In the genomic region with DNA sequence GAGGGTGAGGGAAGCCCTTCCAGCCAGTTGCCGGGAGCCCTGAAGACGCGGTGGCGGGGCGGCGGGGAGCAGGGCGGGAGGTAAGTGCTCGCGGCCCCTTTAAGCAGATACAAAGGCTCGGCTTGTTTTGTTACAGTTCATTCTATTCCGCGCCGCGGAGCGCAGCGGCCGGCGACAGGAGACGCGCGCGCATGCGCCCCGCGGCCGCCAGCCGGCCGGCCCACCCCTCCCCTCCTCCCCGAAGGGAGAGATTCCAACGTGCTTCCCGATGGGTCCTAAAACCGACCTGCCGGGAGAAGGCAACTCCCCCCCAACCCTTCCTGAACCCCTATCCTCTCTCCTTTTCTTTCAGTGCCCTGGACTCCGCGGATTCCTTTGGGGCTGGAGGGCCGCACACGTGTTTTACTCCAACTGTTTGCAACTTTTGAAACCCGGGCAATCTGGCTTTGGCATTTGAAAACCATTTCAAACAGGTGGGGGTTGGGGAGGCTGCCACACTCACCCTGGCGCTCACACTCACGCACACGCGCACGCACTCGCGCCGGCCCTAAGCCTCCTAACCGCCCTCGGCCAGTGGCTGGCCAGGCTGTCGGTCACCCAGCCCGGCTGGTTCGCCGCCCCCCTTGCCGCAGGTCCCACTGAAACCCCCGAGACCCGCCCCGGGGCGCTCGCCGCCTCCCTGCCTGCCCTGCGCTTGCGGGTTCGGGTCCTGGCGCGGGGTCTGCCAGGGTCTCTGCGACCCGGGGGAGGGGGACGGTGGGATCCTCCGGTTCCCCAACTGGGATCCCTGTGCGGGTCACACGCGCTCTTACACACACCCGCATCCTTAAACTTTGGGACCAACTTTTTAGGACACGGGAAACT, we compare ENCODE assay signal across 8 cellular contexts. TPM values are rescaled to one million over a fixed set of nuclear protein-coding genes. Genes with fewer than 3 reads are reported as not detected.
DNase-seq lines count a peak whose midpoint lies in the region; ATAC-seq, FAIRE-seq and TF ChIP-seq lines count a peak whose summit lies in the region.

A gene (minus strand): TSS at position 193 of the 864 bp plus-strand sequence. CDS start 610 bp downstream, outside the sequence.

- intact Hi-C loops in activated T-helper 2 cell treated with anti-CD3 and anti-CD28 coated beads, Interferon-gamma antibody, Interleukin-2, Interleukin-4, amounts not matched to agents 10 μg/mL and 5 μg/mL and 100 μg/mL, durations not matched to agents 14 hours and 24 hours and 36 hours (cut with micrococcal nuclease): loop anchor here (1.0 to 5.0 kb wide), 3 partner anchors 75 to 443 kb away; no protein-coding TSS in a partner anchor

- FAIRE-seq in urothelium cell line (lab: Jason Lieb, UNC): no peak

- peak within 1 kb of the TSS; percentile 28 for H3K9ac ChIP-seq in neural progenitor cell

- H3K9me3 Mint-ChIP-seq in activated T-helper 2 cell treated with anti-CD3 and anti-CD28 coated beads, Interferon-gamma antibody, Interleukin-2, Interleukin-4, amounts not matched to agents 10 μg/mL and 5 μg/mL and 100 μg/mL, durations not matched to agents 14 hours and 24 hours and 36 hours: no peaks in the 10 kb centered on the region
- H3K9me3 Mint-ChIP-seq in neural progenitor cell: no peaks in the 10 kb centered on the region

- H3K36me3 ChIP-seq in neural progenitor cell: no peaks in the 10 kb centered on the region

- H3K27ac ChIP-seq in neural progenitor cell: peak within 1 kb of the TSS; percentile 72

- in situ Hi-C loops in Caki2 (cut with HindIII; ENCODE audit: low pct_unique_long_range_greater_than_20kb, low sequenced_read_pairs): no loop called here

- peaks cover 20% of the 10 kb centered on the region for H3K4me1 ChIP-seq in neural progenitor cell

- H3F3A ChIP-seq in neural progenitor cell (ENCODE audit: low read depth): peaks cover 23% of the 10 kb centered on the region

- H3K27me3 ChIP-seq in neural progenitor cell: no peaks in the 10 kb centered on the region

- peak within 1 kb of the TSS; percentile 93 for H3K4me2 ChIP-seq in neural progenitor cell

- TF ChIP-seq CTCF in neural progenitor cell (IDR thresholded peaks at IDR 0.05): no peak

- H3K4me3 ChIP-seq in neural progenitor cell: peak within 1 kb of the TSS; percentile 85

- H3K9me3 ChIP-seq in neural progenitor cell (ENCODE audit: low read depth): no peaks in the 10 kb centered on the region

- H3K27ac Mint-ChIP-seq in activated T-helper 2 cell treated with anti-CD3 and anti-CD28 coated beads, Interferon-gamma antibody, Interleukin-2, Interleukin-4, amounts not matched to agents 10 μg/mL and 5 μg/mL and 100 μg/mL, durations not matched to agents 14 hours and 24 hours and 36 hours: peak within 1 kb of the TSS; percentile 89
- H3K27ac Mint-ChIP-seq in neural progenitor cell: peak within 1 kb of the TSS; percentile 97

- peak; percentile 96 for DNase-seq in Caki2 (ENCODE audit: low read depth)
- peak; percentile 74 to 93 for DNase-seq in NCI-H526 (lab: John Stamatoyannopoulos, UW)
- peak; percentile 46 for DNase-seq in activated T-helper 2 cell treated with anti-CD3 and anti-CD28 coated beads, Interferon-gamma antibody, Interleukin-2, Interleukin-4, amounts not matched to agents 10 μg/mL and 5 μg/mL and 100 μg/mL, durations not matched to agents 14 hours and 24 hours and 36 hours (ENCODE audit: low spot score)
- peak; percentile 94 for DNase-seq in globus pallidus (ENCODE audit: low spot score)
- peak; percentile 98 for DNase-seq in neural progenitor cell (ENCODE audit: low spot score)
- DNase-seq in urothelium cell line (ENCODE audit: low spot score): peak; percentile 95

- peaks cover 44% of the 10 kb centered on the region for H3K79me2 ChIP-seq in neural progenitor cell (ENCODE audit: low read depth)

- ATAC-seq in GM19452 (IDR thresholded peaks at IDR 0.05; ENCODE audit: unreplicated experiment) (peak; percentile 79), HG03521 (IDR thresholded peaks at IDR 0.05; ENCODE audit: unreplicated experiment) (peak; percentile 82)

- peaks cover 21% of the 10 kb centered on the region for H4K20me1 ChIP-seq in neural progenitor cell (ENCODE audit: low read depth)

- H2AFZ ChIP-seq in neural progenitor cell (replicated peaks): peak within 1 kb of the TSS; percentile 97

- H3K36me3 Mint-ChIP-seq in activated T-helper 2 cell treated with anti-CD3 and anti-CD28 coated beads, Interferon-gamma antibody, Interleukin-2, Interleukin-4, amounts not matched to agents 10 μg/mL and 5 μg/mL and 100 μg/mL, durations not matched to agents 14 hours and 24 hours and 36 hours (ENCODE audit: low read depth): no peaks in the 10 kb centered on the region
- no peaks in the 10 kb centered on the region for H3K36me3 Mint-ChIP-seq in neural progenitor cell

- peak within 1 kb of the TSS; percentile 92 for H3K4me3 Mint-ChIP-seq in activated T-helper 2 cell treated with anti-CD3 and anti-CD28 coated beads, Interferon-gamma antibody, Interleukin-2, Interleukin-4, amounts not matched to agents 10 μg/mL and 5 μg/mL and 100 μg/mL, durations not matched to agents 14 hours and 24 hours and 36 hours (ENCODE audit: low read depth)
- peak within 1 kb of the TSS; percentile 100 for H3K4me3 Mint-ChIP-seq in neural progenitor cell

- peaks cover 59% of the 10 kb centered on the region for H3K27me3 Mint-ChIP-seq in activated T-helper 2 cell treated with anti-CD3 and anti-CD28 coated beads, Interferon-gamma antibody, Interleukin-2, Interleukin-4, amounts not matched to agents 10 μg/mL and 5 μg/mL and 100 μg/mL, durations not matched to agents 14 hours and 24 hours and 36 hours (ENCODE audit: low read depth)
- H3K27me3 Mint-ChIP-seq in neural progenitor cell (ENCODE audit: insufficient read depth, low read depth): peaks cover 4% of the 10 kb centered on the region

- peaks cover 10% of the 10 kb centered on the region for H3K4me1 Mint-ChIP-seq in activated T-helper 2 cell treated with anti-CD3 and anti-CD28 coated beads, Interferon-gamma antibody, Interleukin-2, Interleukin-4, amounts not matched to agents 10 μg/mL and 5 μg/mL and 100 μg/mL, durations not matched to agents 14 hours and 24 hours and 36 hours (ENCODE audit: low read depth)
- peaks cover 32% of the 10 kb centered on the region for H3K4me1 Mint-ChIP-seq in neural progenitor cell

RNA-seq across cellular contexts. Expression of the gene that starts here (rescaled TPM):
- total RNA-seq in Caki2 (2014; rRNA removed; shearing (Covaris generic); ENCODE audit: low replicate concordance): 0.88 and 1.3 TPM in 2 replicates
- 10.8 and 11.0 TPM in 2 replicates for total RNA-seq in activated T-helper 2 cell treated with anti-CD3 and anti-CD28 coated beads, Interferon-gamma antibody, Interleukin-2, Interleukin-4, amounts not matched to agents 10 μg/mL and 5 μg/mL and 100 μg/mL, durations not matched to agents 14 hours and 24 hours and 36 hours
- total RNA-seq in neural progenitor cell (ENCODE audit: low replicate concordance): 40.6 and 48.4 TPM in 2 replicates

Comparison
In these comparisons a context has a peak if more than half of its experiments do, and no peak if none do; other contexts are left out.
1. Peak in every context shown above with its lines: DNase-seq, ATAC-seq, H3K4me3 ChIP-seq and H3K27ac ChIP-seq.
2. DNase-seq: peak in every context shown above with its lines; median percentile 98 in neural progenitor cell; 96 in Caki2; 95 in urothelium cell line; 94 in globus pallidus; 84 in NCI-H526; 46 in activated T-helper 2 cell treated with anti-CD3 and anti-CD28 coated beads, Interferon-gamma antibody, Interleukin-2, Interleukin-4, amounts not matched to agents 10 μg/mL and 5 μg/mL and 100 μg/mL, durations not matched to agents 14 hours and 24 hours and 36 hours.